In genomic region chr22:17739196-17739975, GRCh38 we compare ENCODE assay signal across 15 cellular contexts. TPM values are rescaled to one million over a fixed set of nuclear protein-coding genes. Genes with fewer than 3 reads are reported as not detected.
DNase-seq lines count a peak whose midpoint lies in the region; ATAC-seq and TF ChIP-seq lines count a peak whose summit lies in the region.
"Had no signal": no experiment of that assay in that cellular context is flagged by ENCODE, and none has a peak within 500 bp of the region (broad histone marks: within the 10 kb centered on the region; RNA-seq: fewer than 3 reads in every experiment).

No MANE protein-coding gene starts in this region.

- no peaks in the 10 kb centered on the region for H3K9me3 Mint-ChIP-seq in nephron progenitor cell
- H3K9me3 Mint-ChIP-seq: CD4-positive, CD25-positive, alpha-beta regulatory T cell had no signal

- peak overlapping the region; percentile 71 for H3K27ac Mint-ChIP-seq in nephron progenitor cell

- DNase-seq in Right ventricle myocardium inferior (ENCODE audit: missing footprints) = peak; percentile 66
- DNase-seq in heart left ventricle = no peak
- peak; percentile 57 for DNase-seq in RWPE2 (ENCODE audit: low spot score)
- DNase-seq in nephron progenitor cell = no peak
- no peak for DNase-seq in DMS 273 (lab: John Stamatoyannopoulos, UW; ENCODE audit: unreplicated experiment)
- DNase-seq in effector memory CD4-positive, alpha-beta T cell = no peak
- no peak for DNase-seq in SHP77 treated with DMSO at 0.1 percent for 48 hours (lab: John Stamatoyannopoulos, UW)
- DNase-seq: 8988T; AML-193; CD4-positive, CD25-positive, alpha-beta regulatory T cell; DMS153; DMS79 treated with DMSO at 0.1 percent for 48 hours; EL; GM23248 had no signal

- H3K4me3 ChIP-seq in heart left ventricle = no peak overlapping the region
- no peak overlapping the region for H3K4me3 ChIP-seq in RWPE2 (ENCODE audit: severe bottlenecking)
- no peak overlapping the region for H3K4me3 ChIP-seq in effector memory CD4-positive, alpha-beta T cell (ENCODE audit: insufficient read depth, low read depth, low read length, poor library complexity, severe bottlenecking)
- H3K4me3 ChIP-seq: BLaER1, GM23248 had no signal

- no peak for TF ChIP-seq POLR2A in heart left ventricle (IDR thresholded peaks at IDR 0.05)

- ATAC-seq in Right ventricle myocardium inferior (no peak), heart left ventricle (no peak), RWPE2 (ENCODE audit: low read depth) (no peak)

- 92 to 96% (median 94%) methylated on average over 28 to 36 of the region's 36 CpGs for WGBS in heart left ventricle, 4 donors

- no peaks in the 10 kb centered on the region for H3K27me3 Mint-ChIP-seq in nephron progenitor cell (ENCODE audit: low read depth, poor library complexity)
- H3K27me3 Mint-ChIP-seq: CD4-positive, CD25-positive, alpha-beta regulatory T cell had no signal

- H3K9me3 ChIP-seq in heart left ventricle (no peaks in the 10 kb centered on the region), RWPE2 (ENCODE audit: severe bottlenecking) (no peaks in the 10 kb centered on the region)
- no peaks in the 10 kb centered on the region for H3K9me3 ChIP-seq in effector memory CD4-positive, alpha-beta T cell (ENCODE audit: control insufficient read depth, low read length)
- H3K9me3 ChIP-seq: BLaER1 had no signal

- H3K36me3 ChIP-seq in heart left ventricle (peaks cover 0 to 61% (median 19%) of the 10 kb centered on the region in 9 donors), RWPE2 (ENCODE audit: low read depth) (peaks cover 9% of the 10 kb centered on the region)
- H3K36me3 ChIP-seq in effector memory CD4-positive, alpha-beta T cell (ENCODE audit: control insufficient read depth, insufficient read depth, low read length) = peaks cover 47% of the 10 kb centered on the region

- H3K4me1 Mint-ChIP-seq in nephron progenitor cell = peaks cover 3% of the 10 kb centered on the region

- TF ChIP-seq CTCF in heart left ventricle (IDR thresholded peaks at IDR 0.05) (no peak), RWPE2 (IDR thresholded peaks at IDR 0.05; ENCODE audit: poor library complexity, severe bottlenecking) (no peak), nephron progenitor cell (IDR thresholded peaks at IDR 0.05) (no peak)

- intact Hi-C loops in Right ventricle myocardium inferior (cut with DNase I) = no loop called here
- intact Hi-C loops in heart left ventricle (cut with DNase I) = loop anchor here in 3 of 10 donors (10.0 kb wide), 3 partner anchors 155 to 335 kb away; partner anchors contain the start of gene PEX26 (in 1 of the 3)

- peaks cover 0 to 15% (median 3%) of the 10 kb centered on the region in 12 donors for H3K4me1 ChIP-seq in heart left ventricle
- H3K4me1 ChIP-seq in RWPE2 (ENCODE audit: insufficient read depth, poor library complexity, severe bottlenecking) = no peaks in the 10 kb centered on the region
- no peaks in the 10 kb centered on the region for H3K4me1 ChIP-seq in effector memory CD4-positive, alpha-beta T cell (ENCODE audit: control insufficient read depth, insufficient read depth, low read length, poor library complexity, severe bottlenecking)

- peaks cover 11% of the 10 kb centered on the region for H3K36me3 Mint-ChIP-seq in nephron progenitor cell (ENCODE audit: low read depth)

- H3K27me3 ChIP-seq in heart left ventricle = no peaks in the 10 kb centered on the region
- no peaks in the 10 kb centered on the region for H3K27me3 ChIP-seq in RWPE2 (ENCODE audit: insufficient read depth, poor library complexity, severe bottlenecking)
- H3K27me3 ChIP-seq in effector memory CD4-positive, alpha-beta T cell (replicated peaks; ENCODE audit: control insufficient read depth, insufficient read depth, low read length, poor library complexity, severe bottlenecking) = no peaks in the 10 kb centered on the region
- H3K27me3 ChIP-seq: BLaER1 had no signal

- H3K27ac ChIP-seq in heart left ventricle (no peak overlapping the region), RWPE2 (ENCODE audit: poor library complexity, severe bottlenecking) (no peak overlapping the region)
- H3K27ac ChIP-seq in effector memory CD4-positive, alpha-beta T cell (ENCODE audit: insufficient read depth, low read length, poor library complexity, severe bottlenecking) = no peak overlapping the region
- H3K27ac ChIP-seq: BLaER1, GM23248 had no signal

- H3K4me3 Mint-ChIP-seq in nephron progenitor cell = no peak overlapping the region
- H3K4me3 Mint-ChIP-seq: CD4-positive, CD25-positive, alpha-beta regulatory T cell had no signal

RNA-seq across cellular contexts. Expression of gene BID, which starts 34.9 kb away (rescaled TPM):
- total RNA-seq in Right ventricle myocardium inferior (23.2 TPM), heart left ventricle (10 to 100 TPM in 7 of 9 donors, 1 to 10 TPM in 2; 7.8 to 27.8 (median 15.8) TPM)
- polyA plus RNA-seq in heart left ventricle = 10 to 100 TPM; 24.6 to 59.2 TPM

Comparison
In these comparisons a context has a peak if more than half of its experiments do, and no peak if none do; other contexts are left out.
1. DNase-seq: peak in Right ventricle myocardium inferior (single experiment) and RWPE2 (single experiment); none in heart left ventricle (0 of 5), nephron progenitor cell (single experiment), DMS 273 (single experiment), effector memory CD4-positive, alpha-beta T cell (0 of 3) and SHP77 treated with DMSO at 0.1 percent for 48 hours (single experiment).